ENCODE assay signal across 8 cellular contexts in the genomic region with DNA sequence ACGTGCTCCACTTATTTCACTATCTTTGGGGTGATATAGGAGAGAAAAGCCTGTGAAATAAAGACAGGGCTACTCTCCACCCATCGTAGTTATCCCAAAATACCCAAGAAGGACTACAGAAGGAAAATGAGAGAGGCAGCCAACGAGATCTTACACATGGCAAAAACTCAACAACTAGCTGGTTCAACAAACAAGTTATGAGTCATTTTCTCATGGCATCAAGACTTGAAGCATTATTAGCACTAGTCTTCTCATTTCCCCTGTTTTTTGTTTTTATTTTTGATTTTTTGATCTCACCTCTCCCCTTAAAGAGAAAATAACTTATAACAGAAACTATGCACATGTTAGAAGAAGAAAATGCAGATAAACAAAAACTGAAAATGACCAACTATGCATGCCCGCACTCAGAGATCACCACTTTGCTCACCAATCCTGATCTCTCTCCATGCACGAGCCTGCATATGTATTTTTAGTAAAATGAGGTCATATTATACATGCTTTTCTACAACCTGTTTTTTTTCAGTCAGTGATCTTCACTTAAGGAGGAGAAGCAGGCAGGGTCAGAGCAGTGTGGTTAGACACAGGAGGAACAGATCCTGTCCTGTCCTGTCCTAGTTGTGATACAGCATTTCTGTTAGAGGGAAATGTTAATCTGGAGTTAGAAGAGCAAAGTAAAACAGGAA. TPM values are rescaled to one million over a fixed set of nuclear protein-coding genes. Genes with fewer than 3 reads are reported as not detected.
DNase-seq lines count a peak whose midpoint lies in the region; ATAC-seq and TF ChIP-seq lines count a peak whose summit lies in the region.

No MANE protein-coding gene starts in this region.

- H3K4me1 Mint-ChIP-seq in effector memory CD8-positive, alpha-beta T cell (ENCODE audit: low read depth in 2 of 2): peaks cover 78 to 82% of the 10 kb centered on the region in 2 donors
- H3K4me1 Mint-ChIP-seq in chondrocyte (ENCODE audit: low read depth): peaks cover 6% of the 10 kb centered on the region

- H3K27ac Mint-ChIP-seq in effector memory CD8-positive, alpha-beta T cell: peak overlapping the region; percentile 100
- no peak overlapping the region for H3K27ac Mint-ChIP-seq in chondrocyte (ENCODE audit: unreplicated experiment)

- H3K36me3 ChIP-seq in skeletal muscle tissue (ENCODE audit: control insufficient read depth in 3 of 3, insufficient read depth in 3 of 3, low read length in 3 of 3): no peaks in the 10 kb centered on the region

- H3K4me1 ChIP-seq in skeletal muscle tissue (ENCODE audit: control insufficient read depth in 3 of 3, insufficient read depth in 3 of 3, low read length in 3 of 3): peaks cover 42 to 44% (median 43%) of the 10 kb centered on the region in 3 donors

- ATAC-seq in GM18870 (IDR thresholded peaks at IDR 0.05; ENCODE audit: unreplicated experiment): peak; percentile 53
- no peak for ATAC-seq in effector memory CD8-positive, alpha-beta T cell (replicated peaks)
- no peak for ATAC-seq in GM19452 (IDR thresholded peaks at IDR 0.05; ENCODE audit: unreplicated experiment)
- no peak for ATAC-seq in GM18907 (IDR thresholded peaks at IDR 0.05; ENCODE audit: unreplicated experiment)

- H3K4me3 Mint-ChIP-seq in effector memory CD8-positive, alpha-beta T cell: peak overlapping the region; percentile 92 to 94
- H3K4me3 Mint-ChIP-seq in chondrocyte (ENCODE audit: unreplicated experiment): no peak overlapping the region

- no peaks in the 10 kb centered on the region for H3K27me3 Mint-ChIP-seq in effector memory CD8-positive, alpha-beta T cell
- H3K27me3 Mint-ChIP-seq in chondrocyte (ENCODE audit: low read depth): no peaks in the 10 kb centered on the region

- no peak overlapping the region for H3K9ac ChIP-seq in skeletal muscle tissue (ENCODE audit: low read depth in 1 of 3, low read length in 3 of 3)

- H3K4me3 ChIP-seq in skeletal muscle tissue (ENCODE audit: low read length in 3 of 3): no peak overlapping the region

- DNase-seq in NAMALWA (ENCODE audit: low spot score) (peak; percentile 75), chondrocyte (ENCODE audit: low spot score) (no peak), GM19240 (ENCODE audit: insufficient read length, low spot score) (no peak)
- DNase-seq in effector memory CD8-positive, alpha-beta T cell: no peak

- no peaks in the 10 kb centered on the region for H3K9me3 ChIP-seq in skeletal muscle tissue (ENCODE audit: control insufficient read depth in 3 of 3, low read length in 3 of 3)

- H3K36me3 Mint-ChIP-seq in effector memory CD8-positive, alpha-beta T cell (ENCODE audit: insufficient read depth): peaks cover 50% of the 10 kb centered on the region
- no peaks in the 10 kb centered on the region for H3K36me3 Mint-ChIP-seq in chondrocyte (ENCODE audit: low read depth)

- H3K9me3 Mint-ChIP-seq in effector memory CD8-positive, alpha-beta T cell: no peaks in the 10 kb centered on the region
- H3K9me3 Mint-ChIP-seq in chondrocyte (ENCODE audit: low read depth): no peaks in the 10 kb centered on the region

- no peaks in the 10 kb centered on the region for H3K27me3 ChIP-seq in skeletal muscle tissue (ENCODE audit: control insufficient read depth in 3 of 3, insufficient read depth in 3 of 3, low read length in 3 of 3)

- H3K27ac ChIP-seq in skeletal muscle tissue (ENCODE audit: low read depth, low read length): peak overlapping the region; percentile 54

- no peak for TF ChIP-seq CTCF in chondrocyte (IDR thresholded peaks at IDR 0.05)

RNA-seq across cellular contexts. Expression of a gene that starts 22.8 kb away (rescaled TPM):
- total RNA-seq in skeletal muscle tissue: 5.2 TPM
- 3.1 to 3.4 TPM (median 3.3 TPM) in 3 replicates for total RNA-seq in chondrocyte

RNA-seq across cellular contexts. Expression of a gene that starts 33.4 kb away (rescaled TPM):
- total RNA-seq in skeletal muscle tissue: 48.0 TPM
- 45.2 to 62.8 TPM (median 45.3 TPM) in 3 replicates for total RNA-seq in chondrocyte

RNA-seq across cellular contexts. Expression of a gene that starts 47.3 kb away (rescaled TPM):
- 23.5 TPM for total RNA-seq in skeletal muscle tissue
- total RNA-seq in chondrocyte: 32.0 to 42.8 TPM (median 33.1 TPM) in 3 replicates
